1 cellular context compared by ENCODE assay signal in genomic region chr3:46700772-46701171, GRCh38.
TF ChIP-seq lines count a peak whose summit lies in the region.

No MANE protein-coding gene starts in this region.

TF ChIP-seq in K562, 482 proteins besides CTCF, POLR2A, EP300 and RAD21:
- TF ChIP-seq ZNF3 (CRISPR knock-in tag; IDR thresholded peaks at IDR 0.05) (no peak), RFX1 (IDR thresholded peaks at IDR 0.05) (peak; percentile 86), ZNF740 (CRISPR knock-in tag; IDR thresholded peaks at IDR 0.05) (peak; percentile 79), ZNF740 (tag; IDR thresholded peaks at IDR 0.05) (peak in 1 of 2 experiments; percentile 55; a peak in 1 of 4 replicates), NFIC (IDR thresholded peaks at IDR 0.05) (peak; percentile 59), VEZF1 (CRISPR knock-in tag; IDR thresholded peaks at IDR 0.05) (peak; percentile 45)
